23 cellular contexts compared by ENCODE assay signal in the genomic region with DNA sequence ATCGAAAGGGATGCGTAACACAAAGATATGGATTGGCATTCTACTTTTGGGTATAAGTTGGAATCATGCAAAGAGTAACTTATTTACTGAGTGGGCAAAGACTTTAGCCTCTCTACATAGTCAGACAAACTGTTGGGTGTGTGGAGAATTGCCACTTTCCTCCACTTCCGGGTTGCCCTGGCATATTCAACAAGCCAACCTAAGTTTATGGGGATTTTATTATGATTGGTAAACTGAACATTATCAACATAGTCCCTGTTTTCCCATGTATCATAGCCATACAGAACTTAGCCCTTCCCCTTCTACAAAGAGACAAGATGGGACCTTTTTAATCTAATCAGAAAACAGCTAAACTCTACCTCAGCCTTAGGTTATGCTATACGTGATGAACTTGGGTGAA.
"Had no signal": no experiment of that assay in that cellular context is flagged by ENCODE, and none has a peak within 500 bp of the region (broad histone marks: within the 10 kb centered on the region; RNA-seq: fewer than 3 reads in every experiment).

No MANE protein-coding gene starts in this region.

- H3K4me1 ChIP-seq: esophagus muscularis mucosa, gastroesophageal sphincter, heart left ventricle, left lung, lower lobe of right lung had no signal

- H3K4me3 ChIP-seq: coronary artery, dorsolateral prefrontal cortex, esophagus muscularis mucosa, gastroesophageal sphincter, heart left ventricle, hepatocyte, left lung, lower lobe of right lung had no signal

- ATAC-seq: foreskin keratinocyte; gastroesophageal sphincter; heart left ventricle; left lung; left ventricle myocardium superior; lower lobe of right lung; naive thymus-derived CD4-positive, alpha-beta T cell had no signal

- H3K27ac ChIP-seq: coronary artery, dorsolateral prefrontal cortex, esophagus muscularis mucosa, foreskin keratinocyte, gastroesophageal sphincter, heart left ventricle, hepatocyte, left lung, lower lobe of right lung had no signal

- H3K9me3 ChIP-seq: esophagus muscularis mucosa, gastroesophageal sphincter, heart left ventricle, left lung, lower lobe of right lung had no signal

- H3K36me3 ChIP-seq: esophagus muscularis mucosa, gastroesophageal sphincter, heart left ventricle, left lung, lower lobe of right lung had no signal

- DNase-seq: dermis blood vessel endothelial cell; dorsolateral prefrontal cortex; effector CD4-positive, alpha-beta T cell; effector memory CD4-positive, alpha-beta T cell; foreskin keratinocyte; heart left ventricle; hypothalamus; immature natural killer cell; islet precursor cell; kidney; kidney glomerular epithelial cell; left lung; left ventricle myocardium superior; lower lobe of right lung; mesenchymal stem cell had no signal

- H3K27me3 ChIP-seq: esophagus muscularis mucosa, foreskin keratinocyte, gastroesophageal sphincter, heart left ventricle, hepatocyte, left lung had no signal

- H3K4me2 ChIP-seq: hepatocyte had no signal

- FAIRE-seq: colon, endothelial cell of umbilical vein, frontal cortex, kidney had no signal
